Comparison of ENCODE assay signal across 2 cellular contexts in the genomic region with DNA sequence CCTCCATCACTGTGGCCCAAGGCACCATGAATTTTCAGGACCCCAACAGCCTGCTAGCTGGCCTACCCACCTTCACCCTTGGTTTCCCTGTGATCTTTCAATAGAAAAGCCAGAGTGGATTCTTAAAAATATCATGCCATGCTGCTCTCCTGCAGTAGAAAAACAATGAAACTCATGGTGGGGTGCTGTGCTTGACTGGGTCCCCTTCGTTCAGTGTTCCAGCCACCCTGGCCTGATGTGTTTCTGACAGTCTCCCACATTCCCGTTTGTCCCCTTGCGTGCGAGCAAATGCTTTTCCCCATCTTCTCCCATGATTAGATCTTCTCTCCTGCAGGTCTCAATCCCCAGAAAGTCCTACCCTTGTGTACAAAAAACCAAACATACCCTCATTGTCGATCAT.
TF ChIP-seq lines count a peak whose summit lies in the region.

No MANE protein-coding gene starts in this region.

TF ChIP-seq in HEK293, 187 proteins besides CTCF, POLR2A, EP300 and RAD21:
- TF ChIP-seq ZNF677 (tag by site-specific recombination; IDR thresholded peaks at IDR 0.05) = peak; percentile 93
- TF ChIP-seq, protein P1, sequence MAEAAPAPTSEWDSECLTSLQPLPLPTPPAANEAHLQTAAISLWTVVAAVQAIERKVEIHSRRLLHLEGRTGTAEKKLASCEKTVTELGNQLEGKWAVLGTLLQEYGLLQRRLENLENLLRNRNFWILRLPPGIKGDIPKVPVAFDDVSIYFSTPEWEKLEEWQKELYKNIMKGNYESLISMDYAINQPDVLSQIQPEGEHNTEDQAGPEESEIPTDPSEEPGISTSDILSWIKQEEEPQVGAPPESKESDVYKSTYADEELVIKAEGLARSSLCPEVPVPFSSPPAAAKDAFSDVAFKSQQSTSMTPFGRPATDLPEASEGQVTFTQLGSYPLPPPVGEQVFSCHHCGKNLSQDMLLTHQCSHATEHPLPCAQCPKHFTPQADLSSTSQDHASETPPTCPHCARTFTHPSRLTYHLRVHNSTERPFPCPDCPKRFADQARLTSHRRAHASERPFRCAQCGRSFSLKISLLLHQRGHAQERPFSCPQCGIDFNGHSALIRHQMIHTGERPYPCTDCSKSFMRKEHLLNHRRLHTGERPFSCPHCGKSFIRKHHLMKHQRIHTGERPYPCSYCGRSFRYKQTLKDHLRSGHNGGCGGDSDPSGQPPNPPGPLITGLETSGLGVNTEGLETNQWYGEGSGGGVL (tag by site-specific recombination; IDR thresholded peaks at IDR 0.05) = no peak

TF ChIP-seq in GM12878, 131 proteins besides CTCF, POLR2A, EP300 and RAD21:
- TF ChIP-seq, protein P2, sequence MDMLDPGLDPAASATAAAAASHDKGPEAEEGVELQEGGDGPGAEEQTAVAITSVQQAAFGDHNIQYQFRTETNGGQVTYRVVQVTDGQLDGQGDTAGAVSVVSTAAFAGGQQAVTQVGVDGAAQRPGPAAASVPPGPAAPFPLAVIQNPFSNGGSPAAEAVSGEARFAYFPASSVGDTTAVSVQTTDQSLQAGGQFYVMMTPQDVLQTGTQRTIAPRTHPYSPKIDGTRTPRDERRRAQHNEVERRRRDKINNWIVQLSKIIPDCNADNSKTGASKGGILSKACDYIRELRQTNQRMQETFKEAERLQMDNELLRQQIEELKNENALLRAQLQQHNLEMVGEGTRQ (IDR thresholded peaks at IDR 0.05; ENCODE audit: borderline replicate concordance, low read depth, low read length) = no peak
- TF ChIP-seq, protein P3, sequence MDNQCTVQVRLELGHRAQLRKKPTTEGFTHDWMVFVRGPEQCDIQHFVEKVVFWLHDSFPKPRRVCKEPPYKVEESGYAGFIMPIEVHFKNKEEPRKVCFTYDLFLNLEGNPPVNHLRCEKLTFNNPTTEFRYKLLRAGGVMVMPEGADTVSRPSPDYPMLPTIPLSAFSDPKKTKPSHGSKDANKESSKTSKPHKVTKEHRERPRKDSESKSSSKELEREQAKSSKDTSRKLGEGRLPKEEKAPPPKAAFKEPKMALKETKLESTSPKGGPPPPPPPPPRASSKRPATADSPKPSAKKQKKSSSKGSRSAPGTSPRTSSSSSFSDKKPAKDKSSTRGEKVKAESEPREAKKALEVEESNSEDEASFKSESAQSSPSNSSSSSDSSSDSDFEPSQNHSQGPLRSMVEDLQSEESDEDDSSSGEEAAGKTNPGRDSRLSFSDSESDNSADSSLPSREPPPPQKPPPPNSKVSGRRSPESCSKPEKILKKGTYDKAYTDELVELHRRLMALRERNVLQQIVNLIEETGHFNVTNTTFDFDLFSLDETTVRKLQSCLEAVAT (IDR thresholded peaks at IDR 0.05) = 0 out of 2 replicates have a peak, but pooled peaks have one; percentile 56
- TF ChIP-seq, protein P4, sequence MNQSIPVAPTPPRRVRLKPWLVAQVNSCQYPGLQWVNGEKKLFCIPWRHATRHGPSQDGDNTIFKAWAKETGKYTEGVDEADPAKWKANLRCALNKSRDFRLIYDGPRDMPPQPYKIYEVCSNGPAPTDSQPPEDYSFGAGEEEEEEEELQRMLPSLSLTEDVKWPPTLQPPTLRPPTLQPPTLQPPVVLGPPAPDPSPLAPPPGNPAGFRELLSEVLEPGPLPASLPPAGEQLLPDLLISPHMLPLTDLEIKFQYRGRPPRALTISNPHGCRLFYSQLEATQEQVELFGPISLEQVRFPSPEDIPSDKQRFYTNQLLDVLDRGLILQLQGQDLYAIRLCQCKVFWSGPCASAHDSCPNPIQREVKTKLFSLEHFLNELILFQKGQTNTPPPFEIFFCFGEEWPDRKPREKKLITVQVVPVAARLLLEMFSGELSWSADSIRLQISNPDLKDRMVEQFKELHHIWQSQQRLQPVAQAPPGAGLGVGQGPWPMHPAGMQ (IDR thresholded peaks at IDR 0.05; ENCODE audit: borderline replicate concordance) = no peak
